In the genomic region with DNA sequence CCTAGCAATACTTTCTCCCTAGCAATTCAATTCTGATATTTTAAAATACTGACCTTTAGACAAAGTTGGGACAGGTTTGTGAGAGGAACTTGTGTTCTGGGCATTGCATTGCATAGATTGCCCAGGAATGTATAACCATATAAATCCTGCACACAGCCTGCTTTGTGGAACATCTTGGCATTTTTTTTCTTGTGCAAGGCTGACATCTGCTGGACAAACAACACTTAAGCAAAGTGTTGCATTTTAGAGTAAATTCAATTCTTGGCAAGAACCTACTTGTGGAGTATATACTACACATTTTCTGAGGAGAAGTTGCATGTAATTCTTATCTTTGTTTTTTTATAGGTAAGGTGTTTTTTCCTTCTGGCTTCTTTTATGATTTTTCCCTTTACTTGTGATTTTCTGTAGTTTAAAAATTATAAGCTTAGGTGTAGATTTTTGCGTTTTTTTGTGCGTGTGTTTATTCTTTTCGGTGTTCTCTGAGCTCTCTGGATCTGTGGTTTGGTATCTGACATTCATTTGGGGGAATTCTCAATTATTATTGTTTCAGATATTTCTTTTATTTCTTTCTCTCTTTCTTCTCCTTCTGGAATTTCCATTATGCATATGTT, we compare ENCODE assay signal across 8 cellular contexts. TPM values are rescaled to one million over a fixed set of nuclear protein-coding genes. Genes with fewer than 3 reads are reported as not detected.
DNase-seq lines count a peak whose midpoint lies in the region; ATAC-seq, FAIRE-seq and TF ChIP-seq lines count a peak whose summit lies in the region.

No MANE protein-coding gene starts in this region.

- TF ChIP-seq CTCF in BE2C (IDR thresholded peaks at IDR 0.05; ENCODE audit: low read depth, low read length) (peak; percentile 69), SU-DHL-6 (IDR thresholded peaks at IDR 0.05; ENCODE audit: insufficient read depth, low read length, poor library complexity, severe bottlenecking) (peak; percentile 57), breast epithelium (IDR thresholded peaks at IDR 0.05) (peak; percentile 19 to 77 (median 71))

- H3F3A ChIP-seq in SU-DHL-6 (ENCODE audit: insufficient read depth) = no peaks in the 10 kb centered on the region

- H2AFZ ChIP-seq in SU-DHL-6 (ENCODE audit: low read depth, low read length, severe bottlenecking) = no peak overlapping the region

- no peaks in the 10 kb centered on the region for H3K9me3 ChIP-seq in BE2C
- no peaks in the 10 kb centered on the region for H3K9me3 ChIP-seq in SU-DHL-6 (ENCODE audit: insufficient read depth, low read length)
- H3K9me3 ChIP-seq in breast epithelium = no peaks in the 10 kb centered on the region

- no peak overlapping the region for H3K4me2 ChIP-seq in SU-DHL-6 (ENCODE audit: low read depth, low read length, poor library complexity, severe bottlenecking)

- H3K27me3 ChIP-seq in BE2C (peaks cover 8% of the 10 kb centered on the region; the same call in 1 of the 2 replicates), SU-DHL-6 (ENCODE audit: low read length) (no peaks in the 10 kb centered on the region), breast epithelium (no peaks in the 10 kb centered on the region)

- H3K4me1 ChIP-seq in BE2C (no peaks in the 10 kb centered on the region), breast epithelium (no peaks in the 10 kb centered on the region)

- intact Hi-C loops in breast epithelium (cut with DNase I; ENCODE audit: low total_unique reads) = no loop called here

- H3K27ac ChIP-seq in SU-DHL-6 (ENCODE audit: low read depth, low read length) = no peak overlapping the region
- H3K27ac ChIP-seq in breast epithelium = no peak overlapping the region

- peak; percentile 41 for DNase-seq in BE2C
- peak; percentile 49 for DNase-seq in NCI-H1092 (lab: John Stamatoyannopoulos, UW)
- no peak for DNase-seq in breast epithelium (ENCODE audit: low spot score in 2 of 2)
- peak; percentile 49 for DNase-seq in stimulated activated CD8-positive, alpha-beta memory T cell treated with anti-CD3 and anti-CD28 coated beads, Interleukin-12 subunit alpha, Interleukin-12 subunit beta, amount 100 ng/mL, for 1 hour (ENCODE audit: low read depth)

- ATAC-seq in GM18511 (IDR thresholded peaks at IDR 0.05; ENCODE audit: unreplicated experiment) = peak; percentile 36
- ATAC-seq in HG02840 (IDR thresholded peaks at IDR 0.05; ENCODE audit: low FRiP score, unreplicated experiment) = no peak

- no peak overlapping the region for H3K9ac ChIP-seq in SU-DHL-6 (ENCODE audit: low read length)

- no peaks in the 10 kb centered on the region for H4K20me1 ChIP-seq in SU-DHL-6 (ENCODE audit: low read depth, low read length)

- H3K9me2 ChIP-seq in SU-DHL-6 (replicated peaks; ENCODE audit: insufficient read depth, low read length) = no peaks in the 10 kb centered on the region

- no peaks in the 10 kb centered on the region for H3K79me2 ChIP-seq in SU-DHL-6 (ENCODE audit: insufficient read depth, low read length)

- TF ChIP-seq POLR2A in breast epithelium (IDR thresholded peaks at IDR 0.05) = no peak

- peak; percentile 100 for FAIRE-seq in islet of Langerhans (lab: Jason Lieb, UNC)

- H3K4me3 ChIP-seq in BE2C (ENCODE audit: low read depth, low read length) = no peak overlapping the region
- no peak overlapping the region for H3K4me3 ChIP-seq in SU-DHL-6 (ENCODE audit: insufficient read depth, low read length, poor library complexity, severe bottlenecking)
- H3K4me3 ChIP-seq in breast epithelium = no peak overlapping the region

- H3K36me3 ChIP-seq in BE2C (no peaks in the 10 kb centered on the region), SU-DHL-6 (ENCODE audit: low read length) (no peaks in the 10 kb centered on the region), breast epithelium (no peaks in the 10 kb centered on the region)

RNA-seq across cellular contexts. Expression of gene TESPA1, which starts 26.4 kb away (rescaled TPM):
- polyA plus RNA-seq in BE2C (2012; ENCODE audit: insufficient read depth, insufficient read length, low read depth) = not detected
- 1 to 10 TPM; 1.3 to 6.2 (median 2.2) TPM for total RNA-seq in breast epithelium

Comparison
In these comparisons a context has a peak if more than half of its experiments do, and no peak if none do; other contexts are left out.
1. DNase-seq: peak in BE2C (single experiment), NCI-H1092 (single experiment) and stimulated activated CD8-positive, alpha-beta memory T cell treated with anti-CD3 and anti-CD28 coated beads, Interleukin-12 subunit alpha, Interleukin-12 subunit beta, amount 100 ng/mL, for 1 hour (single experiment); none in breast epithelium (0 of 2).
2. Peak in every context shown above with its lines, with median percentiles within 50 percentile points of each other: CTCF ChIP-seq.